Comparison of ENCODE assay signal across 1 cellular context in the genomic region with DNA sequence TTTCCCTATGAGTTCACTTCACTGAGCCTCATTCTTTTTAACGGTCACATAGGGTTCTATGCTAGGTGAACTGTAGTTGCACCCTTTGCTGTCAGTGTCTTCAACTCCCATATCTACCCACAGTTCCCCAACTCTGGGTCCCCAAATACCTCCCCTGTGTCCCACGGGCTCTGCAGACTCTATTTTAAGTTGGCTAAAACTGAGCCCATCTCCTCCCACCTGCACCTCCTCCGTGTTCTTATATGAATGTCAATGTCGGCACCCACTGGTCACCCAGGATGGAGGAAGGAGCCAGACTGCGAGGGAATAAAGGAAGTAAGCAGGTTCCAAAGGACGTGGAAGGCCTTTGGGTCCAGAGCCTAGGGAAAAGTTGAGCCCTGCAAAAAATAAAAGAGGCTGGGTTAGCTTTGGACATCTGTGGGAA.
TF ChIP-seq lines count a peak whose summit lies in the region.

No MANE protein-coding gene starts in this region.

TF ChIP-seq in HepG2, 621 proteins besides CTCF, POLR2A, EP300 and RAD21:
- TF ChIP-seq, protein P1, sequence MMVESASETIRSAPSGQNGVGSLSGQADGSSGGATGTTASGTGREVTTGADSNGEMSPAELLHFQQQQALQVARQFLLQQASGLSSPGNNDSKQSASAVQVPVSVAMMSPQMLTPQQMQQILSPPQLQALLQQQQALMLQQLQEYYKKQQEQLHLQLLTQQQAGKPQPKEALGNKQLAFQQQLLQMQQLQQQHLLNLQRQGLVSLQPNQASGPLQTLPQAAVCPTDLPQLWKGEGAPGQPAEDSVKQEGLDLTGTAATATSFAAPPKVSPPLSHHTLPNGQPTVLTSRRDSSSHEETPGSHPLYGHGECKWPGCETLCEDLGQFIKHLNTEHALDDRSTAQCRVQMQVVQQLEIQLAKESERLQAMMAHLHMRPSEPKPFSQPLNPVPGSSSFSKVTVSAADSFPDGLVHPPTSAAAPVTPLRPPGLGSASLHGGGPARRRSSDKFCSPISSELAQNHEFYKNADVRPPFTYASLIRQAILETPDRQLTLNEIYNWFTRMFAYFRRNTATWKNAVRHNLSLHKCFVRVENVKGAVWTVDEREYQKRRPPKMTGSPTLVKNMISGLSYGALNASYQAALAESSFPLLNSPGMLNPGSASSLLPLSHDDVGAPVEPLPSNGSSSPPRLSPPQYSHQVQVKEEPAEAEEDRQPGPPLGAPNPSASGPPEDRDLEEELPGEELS (CRISPR knock-in tag; IDR thresholded peaks at IDR 0.05) = peak; percentile 2; the same call in 1 of the 2 replicates
- TF ChIP-seq, protein P2, sequence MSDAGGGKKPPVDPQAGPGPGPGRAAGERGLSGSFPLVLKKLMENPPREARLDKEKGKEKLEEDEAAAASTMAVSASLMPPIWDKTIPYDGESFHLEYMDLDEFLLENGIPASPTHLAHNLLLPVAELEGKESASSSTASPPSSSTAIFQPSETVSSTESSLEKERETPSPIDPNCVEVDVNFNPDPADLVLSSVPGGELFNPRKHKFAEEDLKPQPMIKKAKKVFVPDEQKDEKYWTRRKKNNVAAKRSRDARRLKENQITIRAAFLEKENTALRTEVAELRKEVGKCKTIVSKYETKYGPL (CRISPR knock-in tag; IDR thresholded peaks at IDR 0.05) = no peak
- TF ChIP-seq, protein P3, sequence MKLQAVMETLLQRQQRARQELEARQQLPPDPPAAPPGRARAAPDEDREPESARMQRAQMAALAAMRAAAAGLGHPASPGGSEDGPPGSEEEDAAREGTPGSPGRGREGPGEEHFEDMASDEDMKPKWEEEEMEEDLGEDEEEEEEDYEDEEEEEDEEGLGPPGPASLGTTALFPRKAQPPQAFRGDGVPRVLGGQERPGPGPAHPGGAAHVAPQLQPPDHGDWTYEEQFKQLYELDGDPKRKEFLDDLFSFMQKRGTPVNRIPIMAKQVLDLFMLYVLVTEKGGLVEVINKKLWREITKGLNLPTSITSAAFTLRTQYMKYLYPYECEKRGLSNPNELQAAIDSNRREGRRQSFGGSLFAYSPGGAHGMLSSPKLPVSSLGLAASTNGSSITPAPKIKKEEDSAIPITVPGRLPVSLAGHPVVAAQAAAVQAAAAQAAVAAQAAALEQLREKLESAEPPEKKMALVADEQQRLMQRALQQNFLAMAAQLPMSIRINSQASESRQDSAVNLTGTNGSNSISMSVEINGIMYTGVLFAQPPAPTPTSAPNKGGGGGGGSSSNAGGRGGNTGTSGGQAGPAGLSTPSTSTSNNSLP (IDR thresholded peaks at IDR 0.05; ENCODE audit: low read depth, low read length) = no peak
- 0 out of 2 replicates have a peak, but pooled peaks have one; percentile 35 for TF ChIP-seq ZNF709 (CRISPR knock-in tag; IDR thresholded peaks at IDR 0.05)
- 0 out of 2 replicates have a peak, but pooled peaks have one; percentile 14 for TF ChIP-seq ZMAT3 (CRISPR knock-in tag; conservative IDR thresholded peaks at IDR 0.05)
- TF ChIP-seq CBFB (CRISPR knock-in tag; IDR thresholded peaks at IDR 0.05) = no peak
- TF ChIP-seq, protein P4, sequence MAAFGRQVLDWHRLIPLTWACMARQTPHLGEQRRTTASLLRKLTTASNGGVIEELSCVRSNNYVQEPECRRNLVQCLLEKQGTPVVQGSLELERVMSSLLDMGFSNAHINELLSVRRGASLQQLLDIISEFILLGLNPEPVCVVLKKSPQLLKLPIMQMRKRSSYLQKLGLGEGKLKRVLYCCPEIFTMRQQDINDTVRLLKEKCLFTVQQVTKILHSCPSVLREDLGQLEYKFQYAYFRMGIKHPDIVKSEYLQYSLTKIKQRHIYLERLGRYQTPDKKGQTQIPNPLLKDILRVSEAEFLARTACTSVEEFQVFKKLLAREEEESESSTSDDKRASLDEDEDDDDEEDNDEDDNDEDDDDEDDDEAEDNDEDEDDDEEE (CRISPR knock-in tag; IDR thresholded peaks at IDR 0.05) = 0 out of 2 replicates have a peak, but pooled peaks have one; percentile 73
- 0 out of 2 replicates have a peak, but pooled peaks have one; percentile 24 for TF ChIP-seq YEATS4 (CRISPR knock-in tag; IDR thresholded peaks at IDR 0.05; ENCODE audit: borderline replicate concordance)
